8 cellular contexts compared by ENCODE assay signal in genomic region chr12:13179159-13180074, GRCh38. TPM values are rescaled to one million over a fixed set of nuclear protein-coding genes. Genes with fewer than 3 reads are reported as not detected.
DNase-seq lines count a peak whose midpoint lies in the region; ATAC-seq lines count a peak whose summit lies in the region.

No MANE protein-coding gene starts in this region.

- H3K36me3 Mint-ChIP-seq in naive B cell = no peaks in the 10 kb centered on the region
- peaks cover 0 to 3% of the 10 kb centered on the region in 2 donors for H3K36me3 Mint-ChIP-seq in stimulated activated naive B cell treated with anti-CD40 and anti-IgM and Interleukin-4, amounts not matched to agents 10 μg/mL and 1 μg/mL and 100 μg/mL, for 72 hours

- H3K27ac Mint-ChIP-seq in naive B cell = peak overlapping the region in 2 of 6 donors; percentile 61 to 66
- no peak overlapping the region for H3K27ac Mint-ChIP-seq in stimulated activated naive B cell treated with anti-CD40 and anti-IgM and Interleukin-4, amounts not matched to agents 10 μg/mL and 1 μg/mL and 100 μg/mL, for 72 hours

- ATAC-seq in naive B cell (ENCODE audit: low read depth in 2 of 2) = peak; percentile 90 to 93
- peak; percentile 97 to 99 for ATAC-seq in stimulated activated naive B cell treated with anti-CD40 and anti-IgM and Interleukin-4, amounts not matched to agents 10 μg/mL and 1 μg/mL and 100 μg/mL, for 72 hours (replicated peaks)

- peaks cover 10 to 14% (median 12%) of the 10 kb centered on the region in 3 donors for H3K4me1 Mint-ChIP-seq in naive B cell
- peaks cover 15 to 16% of the 10 kb centered on the region in 2 donors for H3K4me1 Mint-ChIP-seq in stimulated activated naive B cell treated with anti-CD40 and anti-IgM and Interleukin-4, amounts not matched to agents 10 μg/mL and 1 μg/mL and 100 μg/mL, for 72 hours

- H3K27me3 Mint-ChIP-seq in naive B cell = peaks cover 21 to 53% (median 44%) of the 10 kb centered on the region in 3 donors
- H3K27me3 Mint-ChIP-seq in stimulated activated naive B cell treated with anti-CD40 and anti-IgM and Interleukin-4, amounts not matched to agents 10 μg/mL and 1 μg/mL and 100 μg/mL, for 72 hours = peaks cover 34 to 45% of the 10 kb centered on the region in 2 donors

- no peaks in the 10 kb centered on the region for H3K9me3 Mint-ChIP-seq in naive B cell
- H3K9me3 Mint-ChIP-seq in stimulated activated naive B cell treated with anti-CD40 and anti-IgM and Interleukin-4, amounts not matched to agents 10 μg/mL and 1 μg/mL and 100 μg/mL, for 72 hours = no peaks in the 10 kb centered on the region

- peak overlapping the region in 3 of 8 donors; percentile 30 to 72 (median 48) for H3K4me3 Mint-ChIP-seq in naive B cell
- peak overlapping the region; percentile 37 to 57 for H3K4me3 Mint-ChIP-seq in stimulated activated naive B cell treated with anti-CD40 and anti-IgM and Interleukin-4, amounts not matched to agents 10 μg/mL and 1 μg/mL and 100 μg/mL, for 72 hours

- peak; percentile 50 for DNase-seq in DMS 273 (lab: John Stamatoyannopoulos, UW; ENCODE audit: unreplicated experiment)
- DNase-seq in DMS 273 treated with DMSO at 0.1 percent for 48 hours (lab: John Stamatoyannopoulos, UW) = no peak
- peak; percentile 84 for DNase-seq in M059J (ENCODE audit: low read depth)
- DNase-seq in activated CD4-positive, alpha-beta T cell treated with anti-CD3 and anti-CD28 coated beads for 48 hours = peak; percentile 80
- peak; percentile 16 for DNase-seq in effector CD8-positive, alpha-beta T cell (lab: John Stamatoyannopoulos, UW)
- no peak for DNase-seq in naive B cell
- peak; percentile 38 for DNase-seq in stimulated activated naive B cell treated with anti-CD40 and anti-IgM and Interleukin-4, amounts not matched to agents 10 μg/mL and 1 μg/mL and 100 μg/mL, for 72 hours
- DNase-seq in NCI-H2029 treated with DMSO at 0.1 percent for 48 hours (lab: John Stamatoyannopoulos, UW) = no peak

RNA-seq across cellular contexts. Expression of gene EMP1, which starts 17.1 kb away (rescaled TPM):
- 28.9 and 107 TPM in 2 replicates for total RNA-seq in M059J (2014; rRNA removed; shearing (Covaris generic))
- under 1 TPM in 1 of 6 donors, not detected in 5; 0.96 TPM for polyA plus RNA-seq in naive B cell (ENCODE audit: low read depth in 6 of 6)

Comparison
In these comparisons a context has a peak if more than half of its experiments do, and no peak if none do; other contexts are left out.
1. DNase-seq: peak in DMS 273 (single experiment), M059J (single experiment), activated CD4-positive, alpha-beta T cell treated with anti-CD3 and anti-CD28 coated beads for 48 hours (single experiment), effector CD8-positive, alpha-beta T cell (single experiment) and stimulated activated naive B cell treated with anti-CD40 and anti-IgM and Interleukin-4, amounts not matched to agents 10 μg/mL and 1 μg/mL and 100 μg/mL, for 72 hours (single experiment); none in DMS 273 treated with DMSO at 0.1 percent for 48 hours (single experiment), naive B cell (single experiment) and NCI-H2029 treated with DMSO at 0.1 percent for 48 hours (single experiment).